In the genomic region with DNA sequence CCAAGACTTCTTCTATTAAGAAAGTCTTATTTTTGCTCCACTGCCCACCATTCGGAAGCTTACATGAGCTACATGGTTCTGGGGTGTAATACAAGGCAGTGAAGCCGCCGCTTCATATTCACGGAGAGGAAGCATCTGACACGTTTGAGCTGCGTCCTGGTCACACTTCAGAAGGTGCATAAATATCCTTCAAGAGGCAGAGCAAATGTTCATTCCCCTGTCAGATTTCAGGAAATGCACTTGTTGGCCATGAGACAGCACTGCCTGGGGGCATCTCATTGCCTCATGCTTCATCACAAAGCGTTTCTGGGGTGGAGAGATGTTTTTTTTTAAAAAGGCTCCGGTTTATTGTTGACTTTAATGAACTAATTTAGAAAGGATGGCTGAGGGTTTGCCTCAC, we compare ENCODE assay signal across 16 cellular contexts.
DNase-seq lines count a peak whose midpoint lies in the region; ATAC-seq, FAIRE-seq and TF ChIP-seq lines count a peak whose summit lies in the region.
"Had no signal": no experiment of that assay in that cellular context is flagged by ENCODE, and none has a peak within 500 bp of the region (broad histone marks: within the 10 kb centered on the region; RNA-seq: fewer than 3 reads in every experiment).

No MANE protein-coding gene starts in this region.

- ATAC-seq in gastrocnemius medialis (no peak), GM23338 (no peak)
- ATAC-seq in naive thymus-derived CD4-positive, alpha-beta T cell: no peak
- ATAC-seq: left ventricle myocardium superior had no signal

- H3K4me1 ChIP-seq in Karpas-422 (ENCODE audit: low read length): peaks cover 18% of the 10 kb centered on the region
- H3K4me1 ChIP-seq in gastrocnemius medialis: no peaks in the 10 kb centered on the region
- no peaks in the 10 kb centered on the region for H3K4me1 ChIP-seq in naive thymus-derived CD4-positive, alpha-beta T cell (ENCODE audit: control insufficient read depth in 2 of 2, insufficient read depth in 2 of 2, low read length in 2 of 2)
- H3K4me1 ChIP-seq in GM23338 (ENCODE audit: insufficient read depth): no peaks in the 10 kb centered on the region
- H3K4me1 ChIP-seq: spleen had no signal

- no peaks in the 10 kb centered on the region for H3K36me3 Mint-ChIP-seq in naive thymus-derived CD4-positive, alpha-beta T cell
- no peaks in the 10 kb centered on the region for H3K36me3 Mint-ChIP-seq in GM23338 (ENCODE audit: low read depth)

- H3K27me3 Mint-ChIP-seq in naive thymus-derived CD4-positive, alpha-beta T cell: peaks cover 0 to 4% (median 0%) of the 10 kb centered on the region in 5 donors
- no peaks in the 10 kb centered on the region for H3K27me3 Mint-ChIP-seq in GM23338 (ENCODE audit: insufficient read depth, low read depth, poor library complexity)

- no peaks in the 10 kb centered on the region for H4K20me1 ChIP-seq in Karpas-422 (ENCODE audit: insufficient read depth, low read depth, low read length)
- no peaks in the 10 kb centered on the region for H4K20me1 ChIP-seq in GM23338 (replicated peaks; ENCODE audit: insufficient read depth)

- no peak for TF ChIP-seq POLR2A in gastrocnemius medialis (IDR thresholded peaks at IDR 0.05)

- TF ChIP-seq CTCF in gastrocnemius medialis (IDR thresholded peaks at IDR 0.05 in 4 of 5, conservative IDR thresholded peaks at IDR 0.05 in 1 of 5) (no peak), GM23338 (conservative IDR thresholded peaks at IDR 0.05; ENCODE audit: low read depth in 2 of 2) (no peak)

- no peaks in the 10 kb centered on the region for H3F3A ChIP-seq in GM23338 (replicated peaks; ENCODE audit: low read depth)

- H3K4me2 ChIP-seq in Karpas-422 (ENCODE audit: low read depth, low read length, poor library complexity, severe bottlenecking) (no peak overlapping the region), GM23338 (no peak overlapping the region)

- in situ Hi-C loops in gastrocnemius medialis (cut with MboI; ENCODE audit: low sequenced_read_pairs in 4 of 4): no loop called here

- peaks cover 0 to 8% (median 2%) of the 10 kb centered on the region in 11 donors for H3K9me3 Mint-ChIP-seq in naive thymus-derived CD4-positive, alpha-beta T cell
- no peaks in the 10 kb centered on the region for H3K9me3 Mint-ChIP-seq in GM23338

- no peaks in the 10 kb centered on the region for H3K79me2 ChIP-seq in Karpas-422 (ENCODE audit: low read length)
- H3K79me2 ChIP-seq in GM23338 (replicated peaks; ENCODE audit: insufficient read depth): no peaks in the 10 kb centered on the region

- no peaks in the 10 kb centered on the region for H3K27me3 ChIP-seq in Karpas-422 (ENCODE audit: low read length)
- H3K27me3 ChIP-seq in gastrocnemius medialis: no peaks in the 10 kb centered on the region
- H3K27me3 ChIP-seq in naive thymus-derived CD4-positive, alpha-beta T cell (ENCODE audit: control insufficient read depth in 2 of 2, insufficient read depth in 2 of 2, low read length in 2 of 2): no peaks in the 10 kb centered on the region
- H3K27me3 ChIP-seq in GM23338 (ENCODE audit: insufficient read depth): no peaks in the 10 kb centered on the region
- H3K27me3 ChIP-seq: spleen had no signal

- POLR2A ChIA-PET in naive thymus-derived CD4-positive, alpha-beta T cell (lab: Charles Lee): no interaction called here

- H3K4me3 ChIP-seq in Karpas-422 (ENCODE audit: low read length) (no peak overlapping the region), gastrocnemius medialis (no peak overlapping the region), GM23338 (no peak overlapping the region)
- no peak overlapping the region for H3K4me3 ChIP-seq in naive thymus-derived CD4-positive, alpha-beta T cell (ENCODE audit: low read length)
- H3K4me3 ChIP-seq: spleen had no signal

- no peak overlapping the region for H3K4me3 Mint-ChIP-seq in naive thymus-derived CD4-positive, alpha-beta T cell
- H3K4me3 Mint-ChIP-seq in GM23338: no peak overlapping the region
- H3K4me3 Mint-ChIP-seq: HFFc6 had no signal

- H3K36me3 ChIP-seq in Karpas-422 (ENCODE audit: insufficient read depth, low read length): no peaks in the 10 kb centered on the region
- no peaks in the 10 kb centered on the region for H3K36me3 ChIP-seq in gastrocnemius medialis
- no peaks in the 10 kb centered on the region for H3K36me3 ChIP-seq in naive thymus-derived CD4-positive, alpha-beta T cell (ENCODE audit: control insufficient read depth in 2 of 3, insufficient read depth in 3 of 3, low read length in 3 of 3)
- H3K36me3 ChIP-seq in GM23338 (ENCODE audit: insufficient read depth): no peaks in the 10 kb centered on the region
- H3K36me3 ChIP-seq: spleen had no signal

- CTCF ChIA-PET in naive thymus-derived CD4-positive, alpha-beta T cell (lab: Charles Lee): no interaction called here

- H3K9me2 ChIP-seq in Karpas-422 (replicated peaks; ENCODE audit: insufficient read depth, low read length) (no peaks in the 10 kb centered on the region), GM23338 (ENCODE audit: insufficient read depth) (0 out of 2 replicates have a peak, but pooled peaks cover 5% of the 10 kb centered on the region)

- H3K27ac Mint-ChIP-seq in naive thymus-derived CD4-positive, alpha-beta T cell: no peak overlapping the region
- H3K27ac Mint-ChIP-seq in GM23338: no peak overlapping the region
- H3K27ac Mint-ChIP-seq: HFFc6 had no signal

- intact Hi-C loops in gastrocnemius medialis (cut with DNase I; ENCODE audit: low total_unique reads): no loop called here
- intact Hi-C loops in naive thymus-derived CD4-positive, alpha-beta T cell (cut with micrococcal nuclease): no loop called here

- no peak for FAIRE-seq in GM19239 (lab: Jason Lieb, UNC)

- H3K9me3 ChIP-seq in Karpas-422 (ENCODE audit: low read length) (no peaks in the 10 kb centered on the region), gastrocnemius medialis (no peaks in the 10 kb centered on the region)
- no peaks in the 10 kb centered on the region for H3K9me3 ChIP-seq in naive thymus-derived CD4-positive, alpha-beta T cell (ENCODE audit: control insufficient read depth in 2 of 3, low read length in 3 of 3)
- H3K9me3 ChIP-seq: spleen had no signal

- DNase-seq in DMS79 (lab: John Stamatoyannopoulos, UW) (peak; percentile 61), Karpas-422 (peak; percentile 57), NCI-H69 (lab: John Stamatoyannopoulos, UW) (peak; percentile 90), epithelial cell of prostate (ENCODE audit: low read depth, low spot score) (peak; percentile 43), gastrocnemius medialis (no peak), GM19239 (ENCODE audit: insufficient read length, low spot score) (no peak), GM23338 (ENCODE audit: low spot score) (no peak)
- DNase-seq in naive thymus-derived CD4-positive, alpha-beta T cell: no peak
- DNase-seq: activated effector memory CD4-positive, alpha-beta T cell treated with Interleukin-2 at 50 U/mL for 16 hours; AML-193; DND-41; HFFc6; hippocampal formation; left ventricle myocardium superior; spleen; stimulated activated naive CD4-positive, alpha-beta T cell treated with Interleukin-2 at 50 U/mL for 16 hours had no signal

- H2AFZ ChIP-seq in Karpas-422 (ENCODE audit: low read length): peak overlapping the region; percentile 11; the same call in 1 of the 2 replicates
- H2AFZ ChIP-seq in GM23338: no peak overlapping the region

- no peaks in the 10 kb centered on the region for H3K4me1 Mint-ChIP-seq in naive thymus-derived CD4-positive, alpha-beta T cell
- H3K4me1 Mint-ChIP-seq in GM23338: no peaks in the 10 kb centered on the region

- no peak overlapping the region for H3K27ac ChIP-seq in Karpas-422 (ENCODE audit: low read length)
- H3K27ac ChIP-seq in epithelial cell of prostate: no peak overlapping the region
- no peak overlapping the region for H3K27ac ChIP-seq in gastrocnemius medialis
- H3K27ac ChIP-seq in naive thymus-derived CD4-positive, alpha-beta T cell (ENCODE audit: low read depth, low read length): no peak overlapping the region
- no peak overlapping the region for H3K27ac ChIP-seq in GM23338 (ENCODE audit: low read depth)
- H3K27ac ChIP-seq: spleen had no signal

- H3K9ac ChIP-seq in Karpas-422 (ENCODE audit: low read length): no peak overlapping the region

TF ChIP-seq in GM23338, 12 proteins besides CTCF, POLR2A, EP300 and RAD21 (continues in another document):
- TF ChIP-seq STAT1 (IDR thresholded peaks at IDR 0.05; ENCODE audit: unreplicated experiment): no peak
- no peak for TF ChIP-seq ZNF331 (CRISPR knock-in tag; IDR thresholded peaks at IDR 0.05; ENCODE audit: low read depth)
- TF ChIP-seq EZH2 (IDR thresholded peaks at IDR 0.05; ENCODE audit: low read depth, unreplicated experiment): no peak
- TF ChIP-seq, protein P1, sequence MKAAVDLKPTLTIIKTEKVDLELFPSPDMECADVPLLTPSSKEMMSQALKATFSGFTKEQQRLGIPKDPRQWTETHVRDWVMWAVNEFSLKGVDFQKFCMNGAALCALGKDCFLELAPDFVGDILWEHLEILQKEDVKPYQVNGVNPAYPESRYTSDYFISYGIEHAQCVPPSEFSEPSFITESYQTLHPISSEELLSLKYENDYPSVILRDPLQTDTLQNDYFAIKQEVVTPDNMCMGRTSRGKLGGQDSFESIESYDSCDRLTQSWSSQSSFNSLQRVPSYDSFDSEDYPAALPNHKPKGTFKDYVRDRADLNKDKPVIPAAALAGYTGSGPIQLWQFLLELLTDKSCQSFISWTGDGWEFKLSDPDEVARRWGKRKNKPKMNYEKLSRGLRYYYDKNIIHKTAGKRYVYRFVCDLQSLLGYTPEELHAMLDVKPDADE (IDR thresholded peaks at IDR 0.05): no peak

Comparison
In these comparisons a context has a peak if more than half of its experiments do, and no peak if none do; other contexts are left out.
1. DNase-seq: peak in DMS79 (single experiment), Karpas-422 (single experiment), NCI-H69 (single experiment) and epithelial cell of prostate (single experiment); none in gastrocnemius medialis (0 of 2), GM19239 (single experiment), naive thymus-derived CD4-positive, alpha-beta T cell (0 of 9) and GM23338 (single experiment).